14 cellular contexts compared by ENCODE assay signal in genomic region chr11:134615041-134615615, GRCh38.
DNase-seq lines count a peak whose midpoint lies in the region; ATAC-seq lines count a peak whose summit lies in the region.
"Had no signal": no experiment of that assay in that cellular context is flagged by ENCODE, and none has a peak within 500 bp of the region (broad histone marks: within the 10 kb centered on the region; RNA-seq: fewer than 3 reads in every experiment).

No MANE protein-coding gene starts in this region.

- no peaks in the 10 kb centered on the region for H3K9me3 Mint-ChIP-seq in activated naive CD8-positive, alpha-beta T cell treated with anti-CD3 and anti-CD28 coated beads, Interleukin-2, amount 50 U/mL, for 24 hours
- no peaks in the 10 kb centered on the region for H3K9me3 Mint-ChIP-seq in activated naive CD8-positive, alpha-beta T cell treated with anti-CD3 and anti-CD28 coated beads for 36 hours
- no peaks in the 10 kb centered on the region for H3K9me3 Mint-ChIP-seq in stimulated activated effector memory CD8-positive, alpha-beta T cell treated with anti-CD3 and anti-CD28 coated beads, Interleukin-12 subunit alpha, Interleukin-12 subunit beta, amount 100 ng/mL, for 72 hours

- no peaks in the 10 kb centered on the region for H3K4me1 Mint-ChIP-seq in activated naive CD8-positive, alpha-beta T cell treated with anti-CD3 and anti-CD28 coated beads, Interleukin-2, amount 50 U/mL, for 24 hours
- no peaks in the 10 kb centered on the region for H3K4me1 Mint-ChIP-seq in activated naive CD8-positive, alpha-beta T cell treated with anti-CD3 and anti-CD28 coated beads for 36 hours
- no peaks in the 10 kb centered on the region for H3K4me1 Mint-ChIP-seq in stimulated activated effector memory CD8-positive, alpha-beta T cell treated with anti-CD3 and anti-CD28 coated beads, Interleukin-12 subunit alpha, Interleukin-12 subunit beta, amount 100 ng/mL, for 72 hours
- H3K4me1 Mint-ChIP-seq: CD4-positive, CD25-positive, alpha-beta regulatory T cell had no signal

- DNase-seq in activated naive CD8-positive, alpha-beta T cell treated with anti-CD3 and anti-CD28 coated beads, Interleukin-2, amount 50 U/mL, for 24 hours, result no peak
- DNase-seq in activated naive CD8-positive, alpha-beta T cell treated with anti-CD3 and anti-CD28 coated beads for 36 hours, result no peak
- DNase-seq in mesenteric fat pad (ENCODE audit: low spot score), result peak; percentile 72
- DNase-seq in stimulated activated effector memory CD8-positive, alpha-beta T cell treated with anti-CD3 and anti-CD28 coated beads, Interleukin-12 subunit alpha, Interleukin-12 subunit beta, amount 100 ng/mL, for 72 hours (ENCODE audit: low spot score in 2 of 2), result peak in 1 of 2 donors; percentile 34
- no peak for DNase-seq in EL
- DNase-seq: ACHN; CD4-positive, CD25-positive, alpha-beta regulatory T cell; DMS53; HCEC 1CT; HFFc6 had no signal

- H3K36me3 ChIP-seq in KOPT-K1 (ENCODE audit: insufficient read depth, low read length), result no peaks in the 10 kb centered on the region
- H3K36me3 ChIP-seq: BLaER1 treated with 17β-estradiol and CSF1 and Interleukin-3, amounts not matched to agents 10 nM and 100 nM had no signal

- H3K27me3 Mint-ChIP-seq in activated naive CD8-positive, alpha-beta T cell treated with anti-CD3 and anti-CD28 coated beads, Interleukin-2, amount 50 U/mL, for 24 hours, result no peaks in the 10 kb centered on the region
- no peaks in the 10 kb centered on the region for H3K27me3 Mint-ChIP-seq in activated naive CD8-positive, alpha-beta T cell treated with anti-CD3 and anti-CD28 coated beads for 36 hours

- peak; percentile 26 for ATAC-seq in activated naive CD8-positive, alpha-beta T cell treated with anti-CD3 and anti-CD28 coated beads, Interleukin-2, amount 50 U/mL, for 24 hours
- ATAC-seq in stimulated activated effector memory CD8-positive, alpha-beta T cell treated with anti-CD3 and anti-CD28 coated beads, Interleukin-12 subunit alpha, Interleukin-12 subunit beta, amount 100 ng/mL, for 72 hours, result peak; percentile 4
- no peak for ATAC-seq in HG02852 (IDR thresholded peaks at IDR 0.05; ENCODE audit: unreplicated experiment)
- ATAC-seq: GM12878 had no signal

- no peak overlapping the region for H3K27ac Mint-ChIP-seq in activated naive CD8-positive, alpha-beta T cell treated with anti-CD3 and anti-CD28 coated beads, Interleukin-2, amount 50 U/mL, for 24 hours
- no peak overlapping the region for H3K27ac Mint-ChIP-seq in activated naive CD8-positive, alpha-beta T cell treated with anti-CD3 and anti-CD28 coated beads for 36 hours
- no peak overlapping the region for H3K27ac Mint-ChIP-seq in stimulated activated effector memory CD8-positive, alpha-beta T cell treated with anti-CD3 and anti-CD28 coated beads, Interleukin-12 subunit alpha, Interleukin-12 subunit beta, amount 100 ng/mL, for 72 hours
- H3K27ac Mint-ChIP-seq: CD4-positive, CD25-positive, alpha-beta regulatory T cell; HFFc6 had no signal

- H3K36me3 Mint-ChIP-seq in activated naive CD8-positive, alpha-beta T cell treated with anti-CD3 and anti-CD28 coated beads, Interleukin-2, amount 50 U/mL, for 24 hours (ENCODE audit: low read depth), result no peaks in the 10 kb centered on the region
- H3K36me3 Mint-ChIP-seq in activated naive CD8-positive, alpha-beta T cell treated with anti-CD3 and anti-CD28 coated beads for 36 hours, result no peaks in the 10 kb centered on the region
- H3K36me3 Mint-ChIP-seq in stimulated activated effector memory CD8-positive, alpha-beta T cell treated with anti-CD3 and anti-CD28 coated beads, Interleukin-12 subunit alpha, Interleukin-12 subunit beta, amount 100 ng/mL, for 72 hours, result no peaks in the 10 kb centered on the region
- H3K36me3 Mint-ChIP-seq: CD4-positive, CD25-positive, alpha-beta regulatory T cell had no signal

- H3K27ac ChIP-seq in KOPT-K1 (ENCODE audit: low read depth, low read length, poor library complexity, severe bottlenecking), result peak overlapping the region; percentile 63
- H3K27ac ChIP-seq: BLaER1 treated with 17β-estradiol and CSF1 and Interleukin-3, amounts not matched to agents 10 nM and 100 nM had no signal

- no peaks in the 10 kb centered on the region for H3K9me3 ChIP-seq in KOPT-K1 (ENCODE audit: insufficient read depth, low read length, poor library complexity, severe bottlenecking)
- H3K9me3 ChIP-seq: BLaER1 treated with 17β-estradiol and CSF1 and Interleukin-3, amounts not matched to agents 10 nM and 100 nM had no signal

- no peak overlapping the region for H3K4me3 Mint-ChIP-seq in activated naive CD8-positive, alpha-beta T cell treated with anti-CD3 and anti-CD28 coated beads, Interleukin-2, amount 50 U/mL, for 24 hours
- H3K4me3 Mint-ChIP-seq in activated naive CD8-positive, alpha-beta T cell treated with anti-CD3 and anti-CD28 coated beads for 36 hours, result no peak overlapping the region
- no peak overlapping the region for H3K4me3 Mint-ChIP-seq in stimulated activated effector memory CD8-positive, alpha-beta T cell treated with anti-CD3 and anti-CD28 coated beads, Interleukin-12 subunit alpha, Interleukin-12 subunit beta, amount 100 ng/mL, for 72 hours
- H3K4me3 Mint-ChIP-seq: CD4-positive, CD25-positive, alpha-beta regulatory T cell; HFFc6 had no signal
